In the genomic region with DNA sequence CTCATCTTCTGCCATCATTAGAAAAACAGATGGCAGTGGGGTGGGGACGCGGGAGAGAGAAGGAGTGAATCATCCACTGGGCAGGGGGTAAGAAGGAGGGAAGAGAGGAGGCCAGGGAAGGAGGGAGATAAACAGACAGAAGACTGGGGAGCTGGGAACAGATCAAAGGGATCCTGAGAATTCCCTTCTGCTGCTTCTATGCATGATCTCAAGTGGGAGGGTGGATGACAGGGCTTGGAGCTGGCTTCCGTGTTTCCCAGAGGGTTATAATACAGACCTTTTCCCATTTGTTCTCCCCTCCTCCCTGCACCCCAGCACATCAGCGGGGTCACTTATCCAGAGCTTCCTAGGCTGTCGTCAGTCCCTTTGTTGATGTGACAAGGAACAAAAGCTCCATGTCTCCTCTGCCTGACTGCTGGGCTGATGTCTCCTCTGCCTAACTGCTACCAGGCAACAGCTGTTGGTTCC, we compare ENCODE assay signal across 17 cellular contexts.
DNase-seq lines count a peak whose midpoint lies in the region; ATAC-seq lines count a peak whose summit lies in the region.
"Had no signal": no experiment of that assay in that cellular context is flagged by ENCODE, and none has a peak within 500 bp of the region (broad histone marks: within the 10 kb centered on the region; RNA-seq: fewer than 3 reads in every experiment).

No MANE protein-coding gene starts in this region.

- in situ Hi-C loops in G401 (cut with HindIII; ENCODE audit: low sequenced_read_pairs), result no loop called here

- peak; percentile 46 for ATAC-seq in sciatic nerve
- no peak for ATAC-seq in GM19035 (IDR thresholded peaks at IDR 0.05; ENCODE audit: unreplicated experiment)
- ATAC-seq: stimulated activated memory B cell treated with anti-CD40 and anti-IgM and Interleukin-4, amounts not matched to agents 10 μg/mL and 1 μg/mL and 100 μg/mL, for 72 hours had no signal

- intact Hi-C loops in sciatic nerve (cut with DNase I), result no loop called here

- DNase-seq in G401 (ENCODE audit: low spot score) (peak; percentile 89), T1000 (lab: John Stamatoyannopoulos, UW) (peak; percentile 30), iPS-NIHi7 (ENCODE audit: extremely low spot score) (peak; percentile 45), sciatic nerve (ENCODE audit: low spot score) (no peak), DMS79 (lab: John Stamatoyannopoulos, UW) (no peak), DMS153 (lab: John Stamatoyannopoulos, UW) (no peak), SKM-1 treated with dmso at 0.1 percent for 144 hours (lab: John Stamatoyannopoulos, UW; ENCODE audit: unreplicated experiment) (no peak)
- DNase-seq: activated CD4-positive, alpha-beta memory T cell treated with anti-CD3 and anti-CD28 coated beads for 36 hours; activated gamma-delta T cell; CD4-positive, CD25-positive, alpha-beta regulatory T cell; esophagus squamous epithelium; immature natural killer cell; NCI-H1436 treated with DMSO at 0.1 percent for 48 hours; stimulated activated CD4-positive, alpha-beta T cell treated with anti-CD3 and anti-CD28 coated beads, Interleukin-1b, Interleukin-23, amount 100 ng/mL, for 48 hours; T-helper 2 cell had no signal

Comparison
In these comparisons a context has a peak if more than half of its experiments do, and no peak if none do; other contexts are left out.
1. DNase-seq: peak in G401 (single experiment), T1000 (single experiment) and iPS-NIHi7 (single experiment); none in sciatic nerve (single experiment), DMS79 (single experiment), DMS153 (single experiment) and SKM-1 treated with dmso at 0.1 percent for 144 hours (single experiment).